10 cellular contexts compared by ENCODE assay signal in the genomic region with DNA sequence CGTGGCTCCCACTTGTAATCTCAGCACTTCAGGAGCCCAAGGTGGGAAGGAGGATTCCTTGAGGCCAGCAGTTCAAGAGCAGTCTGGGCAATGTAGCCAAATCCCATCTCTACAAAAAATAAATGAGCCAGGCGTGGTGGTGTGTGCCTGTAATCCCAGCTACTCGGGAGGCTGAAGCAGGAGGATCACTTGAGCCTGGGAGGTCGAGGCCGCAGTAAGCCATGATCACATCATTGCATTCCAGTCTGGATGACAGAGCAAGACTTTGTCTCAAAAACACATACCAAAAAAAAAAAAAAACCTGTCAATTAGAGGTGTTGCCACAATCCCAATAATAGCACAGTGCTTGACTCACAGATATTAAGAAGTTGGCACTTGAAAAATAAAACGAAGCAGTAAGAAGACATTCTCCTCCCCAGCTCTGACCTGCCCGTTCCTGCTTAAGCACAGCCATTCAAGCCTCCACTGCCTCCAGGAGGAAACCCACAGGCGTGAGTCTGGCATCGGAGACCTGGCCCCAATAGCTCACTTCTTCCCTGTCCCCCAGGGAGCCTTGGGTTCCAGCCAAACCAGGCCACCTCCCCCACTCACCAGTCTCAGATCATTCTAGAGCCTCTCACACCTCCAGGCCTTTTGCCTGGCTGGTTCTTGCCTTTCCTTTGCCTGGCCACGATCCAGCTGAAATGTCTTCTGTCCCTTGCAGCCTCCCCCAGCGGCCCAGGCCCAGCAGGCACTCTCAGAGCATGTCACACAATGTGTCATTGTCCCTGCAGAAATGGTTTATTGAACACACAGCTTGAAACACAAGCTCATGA. TPM values are rescaled to one million over a fixed set of nuclear protein-coding genes. Genes with fewer than 3 reads are reported as not detected.
DNase-seq lines count a peak whose midpoint lies in the region; ATAC-seq, FAIRE-seq and TF ChIP-seq lines count a peak whose summit lies in the region.
"Had no signal": no experiment of that assay in that cellular context is flagged by ENCODE, and none has a peak within 500 bp of the region (broad histone marks: within the 10 kb centered on the region; RNA-seq: fewer than 3 reads in every experiment).

No MANE protein-coding gene starts in this region.

- H2AFZ ChIP-seq in H1 (ENCODE audit: low read length) = 0 out of 2 replicates have a peak overlapping the region, but pooled peaks have one; percentile 31

- no peak overlapping the region for H4K8ac ChIP-seq in H1 (ENCODE audit: extremely low read depth, insufficient read depth, low read length)

- TF ChIP-seq POLR2A in H1 (IDR thresholded peaks at IDR 0.05; ENCODE audit: control extremely low read depth in 1 of 2, low read depth in 2 of 2, low read length in 2 of 2) = no peak

- peaks cover 26% of the 10 kb centered on the region for H3K4me1 Mint-ChIP-seq in nephron progenitor cell

- H3K79me2 ChIP-seq in H1 (ENCODE audit: control insufficient read depth in 1 of 2, insufficient read depth in 2 of 2, low read length in 2 of 2) = no peaks in the 10 kb centered on the region

- H2BK20ac ChIP-seq in H1 (ENCODE audit: low read length) = peak overlapping the region; percentile 61; the same call in 1 of the 2 replicates

- H2AK5ac ChIP-seq in H1 (ENCODE audit: low read depth, low read length) = no peak overlapping the region

- peak overlapping the region; percentile 95; the same call in 1 of the 2 replicates for H2BK15ac ChIP-seq in H1 (ENCODE audit: low read length)

- H3K4me3 ChIP-seq in H1 (ENCODE audit: extremely low read depth in 1 of 4, insufficient read depth in 2 of 4, low read depth in 3 of 4, low read length in 4 of 4) (no peak overlapping the region), tibial artery (no peak overlapping the region)

- H3K4me1 ChIP-seq in H1 (replicated peaks in 1 of 4; ENCODE audit: control insufficient read depth in 3 of 4, insufficient read depth in 4 of 4, low read length in 3 of 4) (peaks cover 0 to 3% (median 2%) of the 10 kb centered on the region in 4 experiments; a peak in 6 of 7 replicates), tibial artery (peaks cover 0 to 8% (median 0%) of the 10 kb centered on the region in 4 donors)

- no peak for TF ChIP-seq EP300 in H1 (IDR thresholded peaks at IDR 0.05; ENCODE audit: borderline replicate concordance in 1 of 2, low read depth in 2 of 2, low read length in 2 of 2)

- 89% methylated on average over 11 of the region's 11 CpGs; no CpG with 5 or more reads in 1 of the 2 experiments for WGBS in H1 (ENCODE audit: extremely low coverage in 1 of 2, insufficient coverage in 1 of 2, insufficient read length in 1 of 2, insufficient replicate concordance in 2 of 2, low coverage in 1 of 2, low lambda C conversion rate in 2 of 2, missing lambda C conversion rate in 1 of 2), 2 experiments

- no peak overlapping the region for H2BK120ac ChIP-seq in H1 (replicated peaks; ENCODE audit: low read depth, low read length)

- H3K9ac ChIP-seq in H1 (replicated peaks in 1 of 4; ENCODE audit: extremely low read depth in 1 of 4, low read depth in 3 of 4, low read length in 3 of 4) = no peak overlapping the region

- H3K23ac ChIP-seq in H1 (ENCODE audit: insufficient read length) = no peak overlapping the region

- H2BK5ac ChIP-seq in H1 (ENCODE audit: low read depth, low read length) = peak overlapping the region; percentile 26; the same call in 1 of the 2 replicates

- H3K36me3 ChIP-seq in H1 (ENCODE audit: control insufficient read depth in 2 of 4, insufficient read depth in 4 of 4, low read length in 3 of 4) (no peaks in the 10 kb centered on the region), tibial artery (no peaks in the 10 kb centered on the region)

- H3K9me3 Mint-ChIP-seq in nephron progenitor cell = peaks cover 3% of the 10 kb centered on the region

- intact Hi-C loops in tibial artery (cut with DNase I; ENCODE audit: low total_unique reads) = no loop called here

- TF ChIP-seq RAD21 in H1 (IDR thresholded peaks at IDR 0.05 in 1 of 2, conservative IDR thresholded peaks at IDR 0.05 in 1 of 2; ENCODE audit: low read depth in 2 of 2, low read length in 2 of 2) = no peak

- DNase-seq in DMS79 (lab: John Stamatoyannopoulos, UW) (peak; percentile 95), NCI-H2227 (lab: John Stamatoyannopoulos, UW; ENCODE audit: unreplicated experiment) (peak; percentile 45), H1 (ENCODE audit: low read depth in 1 of 2, low spot score in 2 of 2) (no peak), nephron progenitor cell (no peak), tibial artery (no peak)
- no peak for DNase-seq in activated CD8-positive, alpha-beta memory T cell treated with anti-CD3 and anti-CD28 coated beads, Interleukin-2, amount 50 U/mL, for 48 hours
- DNase-seq: activated CD4-positive, CD25-positive, alpha-beta regulatory T cell had no signal

- no peak overlapping the region; a peak in 1 of 4 replicates for H3K4me2 ChIP-seq in H1 (ENCODE audit: insufficient read depth in 1 of 2, low read depth in 2 of 2, low read length in 2 of 2)

- POLR2A ChIA-PET in H1 (lab: Charles Lee; ENCODE audit: partially characterized antibody) = interaction anchor here (0.8 to 1.8 kb wide), 4 partner anchors 27 to 51 kb away, joined by 3 to 6 read pairs (median 4); a partner anchor contains a TSS

- H3K27me3 Mint-ChIP-seq in nephron progenitor cell (ENCODE audit: low read depth, poor library complexity) = peaks cover 4% of the 10 kb centered on the region

- FAIRE-seq in H1 (lab: Jason Lieb, UNC) = no peak

- no peak overlapping the region for H3K4ac ChIP-seq in H1 (replicated peaks; ENCODE audit: insufficient read length, low read depth, low read length)

- ATAC-seq in HG02759 (IDR thresholded peaks at IDR 0.05; ENCODE audit: unreplicated experiment) = no peak
- no peak for ATAC-seq in GM19324 (IDR thresholded peaks at IDR 0.05; ENCODE audit: low FRiP score, unreplicated experiment)

- no peak overlapping the region for H4K91ac ChIP-seq in H1 (replicated peaks; ENCODE audit: insufficient read length, low read length)

- H3K56ac ChIP-seq in H1 (replicated peaks; ENCODE audit: insufficient read length, low read depth, low read length) = no peak overlapping the region

- H3K27ac ChIP-seq in H1 (ENCODE audit: low read depth, low read length) (no peak overlapping the region), tibial artery (no peak overlapping the region)
- H3K27ac ChIP-seq: HL-60 had no signal

- H2BK12ac ChIP-seq in H1 (ENCODE audit: low read depth, low read length) = no peak overlapping the region

- no peaks in the 10 kb centered on the region for H3K9me3 ChIP-seq in H1 (ENCODE audit: insufficient read depth in 2 of 2, low read depth in 1 of 2, low read length in 1 of 2)
- H3K9me3 ChIP-seq in tibial artery = no peaks in the 10 kb centered on the region

- CTCF ChIA-PET in H1 (lab: Charles Lee; ENCODE audit: partially characterized antibody) = interaction anchor here (0.9 to 1.7 kb wide), 4 partner anchors 10 to 68 kb away, joined by 3 to 4 read pairs (median 3); no protein-coding TSS in a partner anchor

- H4K20me1 ChIP-seq in H1 (replicated peaks in 1 of 2; ENCODE audit: control insufficient read depth in 1 of 2, insufficient read depth in 2 of 2, low read length in 2 of 2) = no peaks in the 10 kb centered on the region

- H4K5ac ChIP-seq in H1 (ENCODE audit: insufficient read length, low read depth, low read length) = no peak overlapping the region

- peaks cover 8% of the 10 kb centered on the region for H3K36me3 Mint-ChIP-seq in nephron progenitor cell (ENCODE audit: low read depth)

- peak overlapping the region; percentile 9; the same call in 1 of the 2 replicates for H3K18ac ChIP-seq in H1 (ENCODE audit: extremely low read depth, low read length)

- H3K79me1 ChIP-seq in H1 (ENCODE audit: low read depth, low read length) = no peaks in the 10 kb centered on the region

- H3K23me2 ChIP-seq in H1 (ENCODE audit: low read depth, low read length) = no peaks in the 10 kb centered on the region

- H3K14ac ChIP-seq in H1 (ENCODE audit: insufficient read length) = no peak overlapping the region

- H3K27me3 ChIP-seq in H1 (replicated peaks in 1 of 4; ENCODE audit: control insufficient read depth in 3 of 4, extremely low read depth in 1 of 4, insufficient read depth in 3 of 4, low read length in 3 of 4) (no peaks in the 10 kb centered on the region), tibial artery (no peaks in the 10 kb centered on the region)

- TF ChIP-seq CTCF in H1 (IDR thresholded peaks at IDR 0.05; ENCODE audit: control extremely low read depth in 1 of 3, insufficient read depth in 1 of 3, low read depth in 1 of 3, low read length in 3 of 3) (no peak), nephron progenitor cell (IDR thresholded peaks at IDR 0.05) (no peak), tibial artery (IDR thresholded peaks at IDR 0.05) (no peak)

- peak overlapping the region; percentile 75 for H3K27ac Mint-ChIP-seq in nephron progenitor cell

- H3K4me3 Mint-ChIP-seq in nephron progenitor cell = no peak overlapping the region

TF ChIP-seq in H1, 55 proteins besides CTCF, POLR2A, EP300 and RAD21:
- TF ChIP-seq CREB1 (IDR thresholded peaks at IDR 0.05) = no peak
TF ChIP-seq in H1: peak in this region for 0.

RNA-seq across cellular contexts. Expression of a gene that starts 45.3 kb away (rescaled TPM):
- 311 and 316 TPM in 2 replicates for total RNA-seq in H1 (2021; fragmentation: NEBNext Ultra II Directional; extraction: Animal tissue kit (Norgen Biotek cat#: 25700))
- polyA plus RNA-seq in H1 (2011; rRNA removed) = 46.7 and 100 TPM in 2 replicates
- polyA plus RNA-seq in H1 (2011; cell fraction: cytosol; rRNA removed) = 97.4 TPM
- 157 TPM for polyA plus RNA-seq in H1 (2011; cell fraction: nucleus; rRNA removed)
- 115 to 199 TPM (median 139 TPM) in 4 replicates for polyA plus RNA-seq in H1 (2012, experiment 1 of 2)
- polyA plus RNA-seq in H1 (2012, experiment 2 of 2) = 16.4 TPM
- polyA plus RNA-seq in H1 (2013, experiment 1 of 2) = 244 TPM
- 229 TPM for polyA plus RNA-seq in H1 (2013, experiment 2 of 2)
- polyA minus RNA-seq in H1 (2011; rRNA and poly(A)+ RNA removed) = 77.3 and 91.8 TPM in 2 replicates
- 88.3 TPM for polyA minus RNA-seq in H1 (2011; cell fraction: cytosol; rRNA and poly(A)+ RNA removed)
- 212 TPM for polyA minus RNA-seq in H1 (2011; cell fraction: nucleus; rRNA and poly(A)+ RNA removed)

Comparison
In these comparisons a context has a peak if more than half of its experiments do, and no peak if none do; other contexts are left out.
1. DNase-seq: peak in DMS79 (single experiment) and NCI-H2227 (single experiment); none in H1 (0 of 2), nephron progenitor cell (single experiment), tibial artery (0 of 2) and activated CD8-positive, alpha-beta memory T cell treated with anti-CD3 and anti-CD28 coated beads, Interleukin-2, amount 50 U/mL, for 48 hours (single experiment).